Comparison of ENCODE assay signal across 8 cellular contexts in the genomic region with DNA sequence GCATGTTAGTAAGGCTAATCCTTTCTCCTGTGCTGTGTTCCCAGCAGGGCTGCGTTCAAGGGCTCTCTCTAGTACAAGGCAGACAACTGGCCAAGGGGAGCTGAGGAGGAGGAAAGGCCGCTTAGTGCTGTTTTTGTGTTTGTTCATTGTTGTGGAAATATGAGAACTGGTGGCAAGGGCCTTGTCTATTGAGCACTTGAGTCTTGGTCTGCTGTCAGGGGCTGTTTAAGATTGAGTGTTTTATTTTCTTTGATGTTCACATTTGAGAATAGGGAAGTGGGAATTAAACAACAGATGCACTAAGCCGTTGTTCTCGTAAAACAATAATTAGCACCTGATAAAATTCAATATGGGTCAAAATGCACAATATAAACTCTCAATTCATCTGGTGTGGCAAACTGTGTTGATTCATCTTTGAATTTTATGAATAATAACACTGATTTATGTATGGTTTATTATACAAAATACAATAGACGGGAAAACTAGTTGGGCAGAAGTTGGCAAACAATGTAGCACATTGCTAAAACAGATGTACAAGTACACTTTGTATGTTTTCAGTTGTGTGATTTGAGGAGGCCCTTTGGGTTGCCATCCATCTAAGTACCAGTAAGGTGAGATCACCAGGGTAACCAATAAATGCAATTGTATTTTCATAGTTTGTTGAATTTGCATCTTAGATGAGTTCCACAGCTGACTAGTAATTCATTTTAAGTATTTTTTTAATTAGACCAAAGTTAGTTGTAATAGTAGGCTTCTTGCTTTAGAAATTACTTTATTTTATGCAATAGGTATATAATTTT.
DNase-seq lines count a peak whose midpoint lies in the region; ATAC-seq and TF ChIP-seq lines count a peak whose summit lies in the region.

No MANE protein-coding gene starts in this region.

- no peak for TF ChIP-seq EP300 in transverse colon (IDR thresholded peaks at IDR 0.05; ENCODE audit: low read depth)

- in situ Hi-C loops in transverse colon (cut with MboI; ENCODE audit: low pct_ligation_motif_present in 1 of 4, low pct_unique_long_range_greater_than_20kb in 1 of 4, low sequenced_read_pairs in 3 of 4) = no loop called here

- intact Hi-C loops in mucosa of descending colon (cut with DNase I, micrococcal nuclease) = no loop called here
- intact Hi-C loops in transverse colon (cut with DNase I; ENCODE audit: low total_unique reads) = no loop called here
- intact Hi-C loops in sciatic nerve (cut with DNase I) = no loop called here

- peak; percentile 90 for DNase-seq in NCI-H345 (lab: John Stamatoyannopoulos, UW)
- DNase-seq in mucosa of descending colon = no peak
- no peak for DNase-seq in coronary artery (ENCODE audit: low spot score)
- no peak for DNase-seq in transverse colon
- no peak for DNase-seq in sciatic nerve (ENCODE audit: low spot score)

- H3K27me3 ChIP-seq in transverse colon = no peaks in the 10 kb centered on the region

- no peak for TF ChIP-seq CTCF in mucosa of descending colon (IDR thresholded peaks at IDR 0.05)
- TF ChIP-seq CTCF in coronary artery (IDR thresholded peaks at IDR 0.05) = no peak
- no peak for TF ChIP-seq CTCF in transverse colon (IDR thresholded peaks at IDR 0.05)

- H3K9me3 ChIP-seq in mucosa of descending colon = no peaks in the 10 kb centered on the region
- H3K9me3 ChIP-seq in transverse colon = peaks cover 0 to 5% of the 10 kb centered on the region in 2 donors

- WGBS in transverse colon (ENCODE audit: low coverage in 1 of 2), 2 donors = 44 to 63% methylated on average over 3 to 5 of the region's 5 CpGs

- no peak for TF ChIP-seq POLR2A in transverse colon (IDR thresholded peaks at IDR 0.05)

- H3K4me3 ChIP-seq in mucosa of descending colon (no peak overlapping the region), coronary artery (no peak overlapping the region), transverse colon (no peak overlapping the region)

- H3K27ac ChIP-seq in coronary artery (no peak overlapping the region), transverse colon (peak overlapping the region in 1 of 4 donors; percentile 28)

- H3K36me3 ChIP-seq in mucosa of descending colon (ENCODE audit: low read depth) (no peaks in the 10 kb centered on the region), transverse colon (peaks cover 0 to 5% (median 0%) of the 10 kb centered on the region in 4 donors)

- ATAC-seq in GM18861 (IDR thresholded peaks at IDR 0.05; ENCODE audit: unreplicated experiment) (peak; percentile 13), HG02870 (IDR thresholded peaks at IDR 0.05; ENCODE audit: unreplicated experiment) (peak; percentile 40), mucosa of descending colon (peak; percentile 54), GM18520 (IDR thresholded peaks at IDR 0.05; ENCODE audit: unreplicated experiment) (no peak), sciatic nerve (no peak)

- peaks cover 17% of the 10 kb centered on the region for H3K4me1 ChIP-seq in mucosa of descending colon (ENCODE audit: low read depth)
- H3K4me1 ChIP-seq in transverse colon = peaks cover 0 to 33% (median 14%) of the 10 kb centered on the region in 4 donors

Comparison
In these comparisons a context has a peak if more than half of its experiments do, and no peak if none do; other contexts are left out.
1. ATAC-seq: peak in GM18861 (single experiment), HG02870 (single experiment) and mucosa of descending colon (single experiment); none in GM18520 (single experiment) and sciatic nerve (single experiment).